Comparison of ENCODE assay signal across 1 cellular context in the genomic region with DNA sequence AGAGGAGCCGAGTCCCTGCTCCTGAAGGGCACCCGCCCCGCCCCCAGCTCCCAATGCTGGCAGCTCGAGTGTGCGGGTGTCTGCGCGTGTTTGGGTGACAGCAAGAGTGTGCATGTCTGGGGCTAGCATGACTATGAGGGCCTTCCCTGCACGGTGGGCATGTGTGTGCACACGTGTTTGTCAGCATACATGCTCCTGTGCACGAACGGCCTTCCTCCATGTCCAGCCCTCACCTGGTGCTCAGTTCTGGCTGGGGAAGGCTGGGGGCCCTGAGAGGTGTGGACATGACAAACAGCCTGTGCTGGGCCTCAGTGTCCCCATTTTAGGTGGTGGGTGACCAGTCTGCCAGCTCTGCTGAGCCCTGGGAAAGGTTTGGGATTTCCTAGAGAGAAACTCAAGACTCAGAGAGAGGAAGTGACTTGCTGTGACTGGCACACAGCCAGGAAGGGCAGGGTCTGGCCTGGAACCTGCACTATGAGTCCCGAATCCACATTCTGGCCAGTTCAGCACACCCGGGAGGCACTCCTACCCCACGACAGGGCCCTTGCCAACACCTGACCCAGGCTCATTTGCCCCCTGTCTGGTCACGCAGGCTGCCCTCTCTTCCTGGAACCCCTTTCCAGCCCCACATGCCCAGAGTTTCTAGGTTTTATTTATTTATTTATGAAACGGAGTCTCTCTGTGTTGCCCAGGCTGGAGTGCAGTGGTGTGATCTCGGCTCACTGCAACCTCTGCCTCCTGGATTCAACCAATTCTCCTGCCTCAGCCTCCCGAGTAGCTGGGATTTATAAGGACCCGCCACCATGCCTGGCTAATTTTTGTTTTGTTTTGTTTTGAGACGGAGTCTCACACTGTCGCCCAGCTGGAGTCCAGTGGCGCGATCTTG.
TF ChIP-seq lines count a peak whose summit lies in the region.

No MANE protein-coding gene starts in this region.

TF ChIP-seq in endothelial cell of umbilical vein, 7 proteins besides CTCF, POLR2A, EP300 and RAD21:
- TF ChIP-seq, protein P1, sequence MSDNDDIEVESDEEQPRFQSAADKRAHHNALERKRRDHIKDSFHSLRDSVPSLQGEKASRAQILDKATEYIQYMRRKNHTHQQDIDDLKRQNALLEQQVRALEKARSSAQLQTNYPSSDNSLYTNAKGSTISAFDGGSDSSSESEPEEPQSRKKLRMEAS (IDR thresholded peaks at IDR 0.05; ENCODE audit: insufficient read depth, insufficient read length) = no peak
- TF ChIP-seq JUN (IDR thresholded peaks at IDR 0.05; ENCODE audit: borderline replicate concordance, insufficient read depth, insufficient read length, low read depth) (no peak), POLR2AphosphoS5 (IDR thresholded peaks at IDR 0.05; ENCODE audit: insufficient read depth, low read depth, low read length) (no peak), FOS (IDR thresholded peaks at IDR 0.05; ENCODE audit: borderline replicate concordance, insufficient read depth, low read length) (no peak), GATA2 (IDR thresholded peaks at IDR 0.05; ENCODE audit: insufficient read depth, insufficient read length, low read depth, low read length) (no peak), EZH2 (IDR thresholded peaks at IDR 0.05; ENCODE audit: borderline replicate concordance, low read depth, low read length, severe bottlenecking) (no peak), MYC (IDR thresholded peaks at IDR 0.05; ENCODE audit: low read depth, low read length) (no peak)
